Comparison of ENCODE assay signal across 15 cellular contexts in genomic region chr3:150256336-150256735, GRCh38.
DNase-seq lines count a peak whose midpoint lies in the region; ATAC-seq and TF ChIP-seq lines count a peak whose summit lies in the region.
"Had no signal": no experiment of that assay in that cellular context is flagged by ENCODE, and none has a peak within 500 bp of the region (broad histone marks: within the 10 kb centered on the region; RNA-seq: fewer than 3 reads in every experiment).

No MANE protein-coding gene starts in this region.

- no peaks in the 10 kb centered on the region for H3K79me2 ChIP-seq in smooth muscle cell (ENCODE audit: low read depth)

- no peak overlapping the region for H3K4me3 Mint-ChIP-seq in neural crest cell

- H3K4me1 ChIP-seq in right cardiac atrium (ENCODE audit: control insufficient read depth, insufficient read depth, low read length) (peaks cover 6% of the 10 kb centered on the region), heart left ventricle (peaks cover 0 to 45% (median 3%) of the 10 kb centered on the region in 12 donors), smooth muscle cell (ENCODE audit: low read depth) (peaks cover 12% of the 10 kb centered on the region)

- no peaks in the 10 kb centered on the region for H3K9me3 ChIP-seq in right cardiac atrium (ENCODE audit: control insufficient read depth, low read length)
- H3K9me3 ChIP-seq in heart left ventricle, result no peaks in the 10 kb centered on the region
- H3K9me3 ChIP-seq in smooth muscle cell (replicated peaks; ENCODE audit: low read depth), result no peaks in the 10 kb centered on the region
- H3K9me3 ChIP-seq: Peyer's patch had no signal

- H3K27me3 Mint-ChIP-seq in neural crest cell (ENCODE audit: low read depth), result no peaks in the 10 kb centered on the region

- H3K27me3 ChIP-seq in right cardiac atrium (ENCODE audit: control insufficient read depth, insufficient read depth) (no peaks in the 10 kb centered on the region), heart left ventricle (no peaks in the 10 kb centered on the region), smooth muscle cell (ENCODE audit: low read depth) (no peaks in the 10 kb centered on the region), dorsolateral prefrontal cortex (no peaks in the 10 kb centered on the region)
- H3K27me3 ChIP-seq: Peyer's patch had no signal

- H4K20me1 ChIP-seq in smooth muscle cell (ENCODE audit: low read depth), result no peaks in the 10 kb centered on the region

- no peaks in the 10 kb centered on the region for H3K36me3 ChIP-seq in heart left ventricle
- no peaks in the 10 kb centered on the region for H3K36me3 ChIP-seq in smooth muscle cell (ENCODE audit: low read depth)
- H3K36me3 ChIP-seq: Peyer's patch had no signal

- no peak for TF ChIP-seq POLR2A in heart left ventricle (IDR thresholded peaks at IDR 0.05)

- no peak overlapping the region for H2AFZ ChIP-seq in smooth muscle cell (ENCODE audit: low read depth)

- peaks cover 4% of the 10 kb centered on the region for H3K9me3 Mint-ChIP-seq in neural crest cell

- intact Hi-C loops in right cardiac atrium (cut with DNase I) (no loop called here), heart left ventricle (cut with DNase I) (loop anchor here in 1 of 10 donors (10.0 kb wide), 1 partner anchor 88 kb away; no protein-coding TSS in a partner anchor), dorsolateral prefrontal cortex (cut with DNase I) (loop anchor here in 1 of 2 donors (10.0 kb wide), 1 partner anchor 148 kb away; the partner anchor contains the start of gene TSC22D2)

- no peak for DNase-seq in right cardiac atrium
- DNase-seq in heart left ventricle, result no peak
- DNase-seq in fibroblast of villous mesenchyme (ENCODE audit: low read depth), result peak; percentile 58
- DNase-seq in neural crest cell (ENCODE audit: low read depth, low spot score), result no peak
- DNase-seq in smooth muscle cell (lab: John Stamatoyannopoulos, UW; ENCODE audit: unreplicated experiment), result no peak
- DNase-seq in dorsolateral prefrontal cortex, result no peak
- DNase-seq in germinal center (ENCODE audit: low spot score), result no peak
- DNase-seq: H7, MM.1S, NCI-H1105, NCI-H1694 treated with DMSO at 0.1 percent for 48 hours, NCI-H82, Peyer's patch had no signal

- TF ChIP-seq CTCF in heart left ventricle (IDR thresholded peaks at IDR 0.05), result no peak
- no peak for TF ChIP-seq CTCF in fibroblast of villous mesenchyme (IDR thresholded peaks at IDR 0.05; ENCODE audit: insufficient read depth, low read depth, low read length)
- no peak for TF ChIP-seq CTCF in neural crest cell (conservative IDR thresholded peaks at IDR 0.05)
- no peak for TF ChIP-seq CTCF in smooth muscle cell (IDR thresholded peaks at IDR 0.05; ENCODE audit: borderline replicate concordance, insufficient read depth, poor library complexity, severe bottlenecking)
- TF ChIP-seq CTCF in dorsolateral prefrontal cortex (IDR thresholded peaks at IDR 0.05 in 54 of 56, conservative IDR thresholded peaks at IDR 0.05 in 2 of 56; ENCODE audit: low read depth in 1 of 56, partially characterized antibody in 56 of 56), result no peak

- ATAC-seq in right cardiac atrium (no peak), heart left ventricle (no peak), HG02970 (IDR thresholded peaks at IDR 0.05; ENCODE audit: low FRiP score, unreplicated experiment) (no peak)

- no peak overlapping the region for H3K9ac ChIP-seq in smooth muscle cell (ENCODE audit: low read depth)
- H3K9ac ChIP-seq: KMS-11 had no signal

- H3K27ac ChIP-seq in right cardiac atrium (ENCODE audit: low read length), result peak overlapping the region; percentile 72
- peak overlapping the region in 3 of 12 donors; percentile 80 to 88 (median 86) for H3K27ac ChIP-seq in heart left ventricle
- no peak overlapping the region for H3K27ac ChIP-seq in smooth muscle cell (ENCODE audit: low read depth)
- H3K27ac ChIP-seq in dorsolateral prefrontal cortex, result peak overlapping the region in 15 of 59 donors; percentile 1 to 81 (median 39)
- H3K27ac ChIP-seq: KMS-11 had no signal

- H3K4me1 Mint-ChIP-seq in neural crest cell, result peaks cover 55% of the 10 kb centered on the region

- H3K4me2 ChIP-seq in smooth muscle cell, result no peak overlapping the region
- H3K4me2 ChIP-seq: KMS-11 had no signal

- H3K36me3 Mint-ChIP-seq in neural crest cell (ENCODE audit: low read depth), result no peaks in the 10 kb centered on the region

- no peak overlapping the region for H3K4me3 ChIP-seq in right cardiac atrium (ENCODE audit: low read length)
- H3K4me3 ChIP-seq in heart left ventricle, result no peak overlapping the region
- H3K4me3 ChIP-seq in fibroblast of villous mesenchyme (ENCODE audit: low read depth, low read length), result no peak overlapping the region
- H3K4me3 ChIP-seq in smooth muscle cell, result no peak overlapping the region
- H3K4me3 ChIP-seq in dorsolateral prefrontal cortex, result no peak overlapping the region
- H3K4me3 ChIP-seq: Peyer's patch had no signal

- no peaks in the 10 kb centered on the region for H3F3A ChIP-seq in smooth muscle cell (ENCODE audit: low read depth)

- whole genome bisulfite sequencing in right cardiac atrium, result 67% methylated on average over 2 of the region's 2 CpGs
- WGBS in heart left ventricle, 4 donors, result 65 to 75% (median 67%) methylated on average over 2 of the region's 2 CpGs
- 46% methylated on average over 2 of the region's 2 CpGs for WGBS in smooth muscle cell (ENCODE audit: low lambda C conversion rate)

- peak overlapping the region; percentile 69 for H3K27ac Mint-ChIP-seq in neural crest cell (ENCODE audit: unreplicated experiment)
